Comparison of ENCODE assay signal across 1 cellular context in genomic region chr2:239371726-239372686, GRCh38.
TF ChIP-seq lines count a peak whose summit lies in the region.

No MANE protein-coding gene starts in this region.

TF ChIP-seq in GM23338, 12 proteins besides CTCF, POLR2A, EP300 and RAD21 (continued from another document):
- TF ChIP-seq REST (IDR thresholded peaks at IDR 0.05; ENCODE audit: unreplicated experiment) = no peak
- no peak for TF ChIP-seq EZH2 (IDR thresholded peaks at IDR 0.05; ENCODE audit: low read depth, unreplicated experiment)
- TF ChIP-seq ZNF114 (CRISPR knock-in tag; IDR thresholded peaks at IDR 0.05) = no peak
